In the genomic region with DNA sequence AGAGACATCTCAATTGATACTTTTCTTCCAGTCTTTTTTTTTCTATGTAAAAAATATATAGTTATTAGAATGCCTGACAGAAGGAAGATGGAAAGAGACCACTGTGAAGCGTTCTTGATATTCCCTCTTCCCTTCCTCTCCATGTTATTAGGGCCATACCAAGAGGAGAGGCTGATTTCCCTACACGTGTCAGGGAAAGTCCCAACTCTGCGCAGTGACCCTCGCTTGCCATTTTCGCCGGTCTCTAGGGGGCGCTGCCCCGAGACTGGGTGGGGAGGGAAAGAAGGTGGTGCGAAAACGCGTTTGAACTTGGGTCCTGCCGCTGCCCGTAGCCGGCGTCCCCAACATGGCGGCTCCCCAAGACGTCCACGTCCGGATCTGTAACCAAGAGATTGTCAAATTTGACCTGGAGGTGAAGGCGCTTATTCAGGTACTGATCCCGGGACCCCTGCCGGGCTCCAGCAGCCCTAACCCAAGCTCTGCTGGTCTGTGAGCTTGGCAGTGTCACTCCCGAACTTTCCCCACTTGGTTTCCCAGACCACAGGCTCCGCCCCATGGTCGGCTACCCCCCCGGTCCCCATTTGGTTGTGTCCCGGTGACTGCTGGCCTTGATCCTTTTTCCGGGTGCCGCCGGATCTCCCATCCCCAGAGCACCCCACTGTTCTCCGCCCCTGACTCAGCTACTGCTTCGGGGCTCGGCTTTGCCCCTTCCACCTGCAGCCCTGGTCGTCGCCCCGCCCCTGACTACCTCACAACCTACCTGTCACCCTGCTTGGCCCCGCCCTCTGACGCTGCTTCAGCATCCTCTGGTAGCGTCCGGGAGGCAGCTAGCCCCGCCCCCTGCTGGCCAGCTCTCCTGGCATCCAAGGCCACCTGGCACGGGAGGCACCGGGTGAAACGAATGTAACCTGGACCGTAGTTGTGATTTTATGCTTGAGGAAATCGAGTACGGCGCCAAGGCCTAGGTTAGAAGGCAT, we compare ENCODE assay signal across 1 cellular context.
TF ChIP-seq lines count a peak whose summit lies in the region.

A gene with protein sequence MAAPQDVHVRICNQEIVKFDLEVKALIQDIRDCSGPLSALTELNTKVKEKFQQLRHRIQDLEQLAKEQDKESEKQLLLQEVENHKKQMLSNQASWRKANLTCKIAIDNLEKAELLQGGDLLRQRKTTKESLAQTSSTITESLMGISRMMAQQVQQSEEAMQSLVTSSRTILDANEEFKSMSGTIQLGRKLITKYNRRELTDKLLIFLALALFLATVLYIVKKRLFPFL (plus strand): TSS at position 332 of the 977 bp plus-strand sequence. CDS start 15 bp downstream, at position 347.

TF ChIP-seq in HepG2, 621 proteins besides CTCF, POLR2A, EP300 and RAD21 (continued from another document and continues in another):
- TF ChIP-seq, protein P1, sequence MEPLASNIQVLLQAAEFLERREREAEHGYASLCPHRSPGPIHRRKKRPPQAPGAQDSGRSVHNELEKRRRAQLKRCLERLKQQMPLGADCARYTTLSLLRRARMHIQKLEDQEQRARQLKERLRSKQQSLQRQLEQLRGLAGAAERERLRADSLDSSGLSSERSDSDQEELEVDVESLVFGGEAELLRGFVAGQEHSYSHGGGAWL (CRISPR knock-in tag; IDR thresholded peaks at IDR 0.05) = 0 out of 2 replicates have a peak, but pooled peaks have one; percentile 55
- TF ChIP-seq HNRNPL (IDR thresholded peaks at IDR 0.05; ENCODE audit: low read depth, low read length) (peak; percentile 85), ZNF768 (CRISPR knock-in tag; IDR thresholded peaks at IDR 0.05) (peak; percentile 43; the same call in 1 of the 2 replicates), ZBTB38 (CRISPR knock-in tag; IDR thresholded peaks at IDR 0.05) (no peak; the same call in 1 of the 2 replicates), ZNF577 (CRISPR knock-in tag; IDR thresholded peaks at IDR 0.05; ENCODE audit: borderline replicate concordance, low read depth) (no peak), KDM2A (CRISPR knock-in tag; IDR thresholded peaks at IDR 0.05; ENCODE audit: borderline replicate concordance, low read depth) (peak; percentile 90), ZNF598 (CRISPR knock-in tag; IDR thresholded peaks at IDR 0.05; ENCODE audit: borderline replicate concordance) (no peak), EZH2 (conservative IDR thresholded peaks at IDR 0.05; ENCODE audit: low read depth, low read length) (no peak), KLF15 (CRISPR knock-in tag; IDR thresholded peaks at IDR 0.05; ENCODE audit: borderline replicate concordance) (0 out of 2 replicates have a peak, but pooled peaks have one; percentile 45), PHF8 (CRISPR knock-in tag; IDR thresholded peaks at IDR 0.05) (peak; percentile 76), HDAC1 (CRISPR knock-in tag; IDR thresholded peaks at IDR 0.05) (peak; percentile 77), ZNF180 (CRISPR knock-in tag; IDR thresholded peaks at IDR 0.05; ENCODE audit: borderline replicate concordance, low read depth) (no peak), ZSCAN12 (CRISPR knock-in tag; IDR thresholded peaks at IDR 0.05) (no peak), SSRP1 (CRISPR knock-in tag; IDR thresholded peaks at IDR 0.05) (peak; percentile 80; the same call in 1 of the 2 replicates), NAIF1 (CRISPR knock-in tag; IDR thresholded peaks at IDR 0.05; ENCODE audit: borderline replicate concordance) (no peak), ZNF274 (CRISPR knock-in tag; IDR thresholded peaks at IDR 0.05) (no peak), EEA1 (CRISPR knock-in tag; IDR thresholded peaks at IDR 0.05; ENCODE audit: borderline replicate concordance) (no peak), ELF1 (CRISPR knock-in tag; IDR thresholded peaks at IDR 0.05) (peak; percentile 71), ZFAT (CRISPR knock-in tag; conservative IDR thresholded peaks at IDR 0.05) (no peak), ETV6 (CRISPR knock-in tag; conservative IDR thresholded peaks at IDR 0.05) (no peak), KDM5B (CRISPR knock-in tag; IDR thresholded peaks at IDR 0.05; ENCODE audit: borderline replicate concordance) (peak; percentile 72; the same call in 1 of the 2 replicates), ZNF253 (CRISPR knock-in tag; IDR thresholded peaks at IDR 0.05; ENCODE audit: borderline replicate concordance) (no peak), JDP2 (CRISPR knock-in tag; IDR thresholded peaks at IDR 0.05; ENCODE audit: borderline replicate concordance) (no peak), BRD4 (CRISPR knock-in tag; IDR thresholded peaks at IDR 0.05) (peak; percentile 56; the same call in 1 of the 2 replicates), ZNF451 (CRISPR knock-in tag; IDR thresholded peaks at IDR 0.05) (no peak; the same call in 1 of the 2 replicates), ATAD3A (CRISPR knock-in tag; IDR thresholded peaks at IDR 0.05) (no peak), ZNF619 (CRISPR knock-in tag; IDR thresholded peaks at IDR 0.05) (peak; percentile 58; the same call in 1 of the 2 replicates), ZNF780A (CRISPR knock-in tag; IDR thresholded peaks at IDR 0.05) (0 out of 2 replicates have a peak, but pooled peaks have one; percentile 56), KLF9 (CRISPR knock-in tag; IDR thresholded peaks at IDR 0.05; ENCODE audit: low read depth) (0 out of 2 replicates have a peak, but pooled peaks have one; percentile 28), HMG20B (CRISPR knock-in tag; conservative IDR thresholded peaks at IDR 0.05) (no peak), SIX1 (CRISPR knock-in tag; IDR thresholded peaks at IDR 0.05; ENCODE audit: borderline replicate concordance) (no peak), KLF12 (CRISPR knock-in tag; IDR thresholded peaks at IDR 0.05; ENCODE audit: borderline replicate concordance) (no peak; the same call in 1 of the 2 replicates)
- TF ChIP-seq, protein P2, sequence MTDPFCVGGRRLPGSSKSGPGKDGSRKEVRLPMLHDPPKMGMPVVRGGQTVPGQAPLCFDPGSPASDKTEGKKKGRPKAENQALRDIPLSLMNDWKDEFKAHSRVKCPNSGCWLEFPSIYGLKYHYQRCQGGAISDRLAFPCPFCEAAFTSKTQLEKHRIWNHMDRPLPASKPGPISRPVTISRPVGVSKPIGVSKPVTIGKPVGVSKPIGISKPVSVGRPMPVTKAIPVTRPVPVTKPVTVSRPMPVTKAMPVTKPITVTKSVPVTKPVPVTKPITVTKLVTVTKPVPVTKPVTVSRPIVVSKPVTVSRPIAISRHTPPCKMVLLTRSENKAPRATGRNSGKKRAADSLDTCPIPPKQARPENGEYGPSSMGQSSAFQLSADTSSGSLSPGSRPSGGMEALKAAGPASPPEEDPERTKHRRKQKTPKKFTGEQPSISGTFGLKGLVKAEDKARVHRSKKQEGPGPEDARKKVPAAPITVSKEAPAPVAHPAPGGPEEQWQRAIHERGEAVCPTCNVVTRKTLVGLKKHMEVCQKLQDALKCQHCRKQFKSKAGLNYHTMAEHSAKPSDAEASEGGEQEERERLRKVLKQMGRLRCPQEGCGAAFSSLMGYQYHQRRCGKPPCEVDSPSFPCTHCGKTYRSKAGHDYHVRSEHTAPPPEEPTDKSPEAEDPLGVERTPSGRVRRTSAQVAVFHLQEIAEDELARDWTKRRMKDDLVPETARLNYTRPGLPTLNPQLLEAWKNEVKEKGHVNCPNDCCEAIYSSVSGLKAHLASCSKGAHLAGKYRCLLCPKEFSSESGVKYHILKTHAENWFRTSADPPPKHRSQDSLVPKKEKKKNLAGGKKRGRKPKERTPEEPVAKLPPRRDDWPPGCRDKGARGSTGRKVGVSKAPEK (CRISPR knock-in tag; IDR thresholded peaks at IDR 0.05; ENCODE audit: borderline replicate concordance) = no peak
- TF ChIP-seq, protein P3, sequence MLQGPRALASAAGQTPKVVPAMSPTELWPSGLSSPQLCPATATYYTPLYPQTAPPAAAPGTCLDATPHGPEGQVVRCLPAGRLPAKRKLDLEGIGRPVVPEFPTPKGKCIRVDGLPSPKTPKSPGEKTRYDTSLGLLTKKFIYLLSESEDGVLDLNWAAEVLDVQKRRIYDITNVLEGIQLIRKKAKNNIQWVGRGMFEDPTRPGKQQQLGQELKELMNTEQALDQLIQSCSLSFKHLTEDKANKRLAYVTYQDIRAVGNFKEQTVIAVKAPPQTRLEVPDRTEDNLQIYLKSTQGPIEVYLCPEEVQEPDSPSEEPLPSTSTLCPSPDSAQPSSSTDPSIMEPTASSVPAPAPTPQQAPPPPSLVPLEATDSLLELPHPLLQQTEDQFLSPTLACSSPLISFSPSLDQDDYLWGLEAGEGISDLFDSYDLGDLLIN (CRISPR knock-in tag; IDR thresholded peaks at IDR 0.05; ENCODE audit: borderline replicate concordance) = no peak
- TF ChIP-seq, protein P4, sequence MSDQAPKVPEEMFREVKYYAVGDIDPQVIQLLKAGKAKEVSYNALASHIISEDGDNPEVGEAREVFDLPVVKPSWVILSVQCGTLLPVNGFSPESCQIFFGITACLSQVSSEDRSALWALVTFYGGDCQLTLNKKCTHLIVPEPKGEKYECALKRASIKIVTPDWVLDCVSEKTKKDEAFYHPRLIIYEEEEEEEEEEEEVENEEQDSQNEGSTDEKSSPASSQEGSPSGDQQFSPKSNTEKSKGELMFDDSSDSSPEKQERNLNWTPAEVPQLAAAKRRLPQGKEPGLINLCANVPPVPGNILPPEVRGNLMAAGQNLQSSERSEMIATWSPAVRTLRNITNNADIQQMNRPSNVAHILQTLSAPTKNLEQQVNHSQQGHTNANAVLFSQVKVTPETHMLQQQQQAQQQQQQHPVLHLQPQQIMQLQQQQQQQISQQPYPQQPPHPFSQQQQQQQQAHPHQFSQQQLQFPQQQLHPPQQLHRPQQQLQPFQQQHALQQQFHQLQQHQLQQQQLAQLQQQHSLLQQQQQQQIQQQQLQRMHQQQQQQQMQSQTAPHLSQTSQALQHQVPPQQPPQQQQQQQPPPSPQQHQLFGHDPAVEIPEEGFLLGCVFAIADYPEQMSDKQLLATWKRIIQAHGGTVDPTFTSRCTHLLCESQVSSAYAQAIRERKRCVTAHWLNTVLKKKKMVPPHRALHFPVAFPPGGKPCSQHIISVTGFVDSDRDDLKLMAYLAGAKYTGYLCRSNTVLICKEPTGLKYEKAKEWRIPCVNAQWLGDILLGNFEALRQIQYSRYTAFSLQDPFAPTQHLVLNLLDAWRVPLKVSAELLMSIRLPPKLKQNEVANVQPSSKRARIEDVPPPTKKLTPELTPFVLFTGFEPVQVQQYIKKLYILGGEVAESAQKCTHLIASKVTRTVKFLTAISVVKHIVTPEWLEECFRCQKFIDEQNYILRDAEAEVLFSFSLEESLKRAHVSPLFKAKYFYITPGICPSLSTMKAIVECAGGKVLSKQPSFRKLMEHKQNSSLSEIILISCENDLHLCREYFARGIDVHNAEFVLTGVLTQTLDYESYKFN (CRISPR knock-in tag; conservative IDR thresholded peaks at IDR 0.05) = 0 out of 2 replicates have a peak, but pooled peaks have one; percentile 11
- TF ChIP-seq, protein P5, sequence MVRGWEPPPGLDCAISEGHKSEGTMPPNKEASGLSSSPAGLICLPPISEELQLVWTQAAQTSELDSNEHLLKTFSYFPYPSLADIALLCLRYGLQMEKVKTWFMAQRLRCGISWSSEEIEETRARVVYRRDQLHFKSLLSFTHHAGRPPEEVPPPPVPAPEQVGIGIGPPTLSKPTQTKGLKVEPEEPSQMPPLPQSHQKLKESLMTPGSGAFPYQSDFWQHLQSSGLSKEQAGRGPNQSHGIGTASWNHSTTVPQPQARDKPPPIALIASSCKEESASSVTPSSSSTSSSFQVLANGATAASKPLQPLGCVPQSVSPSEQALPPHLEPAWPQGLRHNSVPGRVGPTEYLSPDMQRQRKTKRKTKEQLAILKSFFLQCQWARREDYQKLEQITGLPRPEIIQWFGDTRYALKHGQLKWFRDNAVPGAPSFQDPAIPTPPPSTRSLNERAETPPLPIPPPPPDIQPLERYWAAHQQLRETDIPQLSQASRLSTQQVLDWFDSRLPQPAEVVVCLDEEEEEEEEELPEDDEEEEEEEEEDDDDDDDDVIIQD (CRISPR knock-in tag; IDR thresholded peaks at IDR 0.05; ENCODE audit: low read depth) = peak; percentile 69
- TF ChIP-seq, protein P6, sequence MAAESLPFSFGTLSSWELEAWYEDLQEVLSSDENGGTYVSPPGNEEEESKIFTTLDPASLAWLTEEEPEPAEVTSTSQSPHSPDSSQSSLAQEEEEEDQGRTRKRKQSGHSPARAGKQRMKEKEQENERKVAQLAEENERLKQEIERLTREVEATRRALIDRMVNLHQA (CRISPR knock-in tag; IDR thresholded peaks at IDR 0.05) = no peak
- TF ChIP-seq, protein P7, sequence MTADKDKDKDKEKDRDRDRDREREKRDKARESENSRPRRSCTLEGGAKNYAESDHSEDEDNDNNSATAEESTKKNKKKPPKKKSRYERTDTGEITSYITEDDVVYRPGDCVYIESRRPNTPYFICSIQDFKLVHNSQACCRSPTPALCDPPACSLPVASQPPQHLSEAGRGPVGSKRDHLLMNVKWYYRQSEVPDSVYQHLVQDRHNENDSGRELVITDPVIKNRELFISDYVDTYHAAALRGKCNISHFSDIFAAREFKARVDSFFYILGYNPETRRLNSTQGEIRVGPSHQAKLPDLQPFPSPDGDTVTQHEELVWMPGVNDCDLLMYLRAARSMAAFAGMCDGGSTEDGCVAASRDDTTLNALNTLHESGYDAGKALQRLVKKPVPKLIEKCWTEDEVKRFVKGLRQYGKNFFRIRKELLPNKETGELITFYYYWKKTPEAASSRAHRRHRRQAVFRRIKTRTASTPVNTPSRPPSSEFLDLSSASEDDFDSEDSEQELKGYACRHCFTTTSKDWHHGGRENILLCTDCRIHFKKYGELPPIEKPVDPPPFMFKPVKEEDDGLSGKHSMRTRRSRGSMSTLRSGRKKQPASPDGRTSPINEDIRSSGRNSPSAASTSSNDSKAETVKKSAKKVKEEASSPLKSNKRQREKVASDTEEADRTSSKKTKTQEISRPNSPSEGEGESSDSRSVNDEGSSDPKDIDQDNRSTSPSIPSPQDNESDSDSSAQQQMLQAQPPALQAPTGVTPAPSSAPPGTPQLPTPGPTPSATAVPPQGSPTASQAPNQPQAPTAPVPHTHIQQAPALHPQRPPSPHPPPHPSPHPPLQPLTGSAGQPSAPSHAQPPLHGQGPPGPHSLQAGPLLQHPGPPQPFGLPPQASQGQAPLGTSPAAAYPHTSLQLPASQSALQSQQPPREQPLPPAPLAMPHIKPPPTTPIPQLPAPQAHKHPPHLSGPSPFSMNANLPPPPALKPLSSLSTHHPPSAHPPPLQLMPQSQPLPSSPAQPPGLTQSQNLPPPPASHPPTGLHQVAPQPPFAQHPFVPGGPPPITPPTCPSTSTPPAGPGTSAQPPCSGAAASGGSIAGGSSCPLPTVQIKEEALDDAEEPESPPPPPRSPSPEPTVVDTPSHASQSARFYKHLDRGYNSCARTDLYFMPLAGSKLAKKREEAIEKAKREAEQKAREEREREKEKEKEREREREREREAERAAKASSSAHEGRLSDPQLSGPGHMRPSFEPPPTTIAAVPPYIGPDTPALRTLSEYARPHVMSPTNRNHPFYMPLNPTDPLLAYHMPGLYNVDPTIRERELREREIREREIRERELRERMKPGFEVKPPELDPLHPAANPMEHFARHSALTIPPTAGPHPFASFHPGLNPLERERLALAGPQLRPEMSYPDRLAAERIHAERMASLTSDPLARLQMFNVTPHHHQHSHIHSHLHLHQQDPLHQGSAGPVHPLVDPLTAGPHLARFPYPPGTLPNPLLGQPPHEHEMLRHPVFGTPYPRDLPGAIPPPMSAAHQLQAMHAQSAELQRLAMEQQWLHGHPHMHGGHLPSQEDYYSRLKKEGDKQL (CRISPR knock-in tag; IDR thresholded peaks at IDR 0.05; ENCODE audit: low read depth) = 0 out of 2 replicates have a peak, but pooled peaks have one; percentile 50
